ENCODE assay signal across 21 cellular contexts in genomic region chr6:708237-708598, GRCh38. TPM values are rescaled to one million over a fixed set of nuclear protein-coding genes. Genes with fewer than 3 reads are reported as not detected.
DNase-seq lines count a peak whose midpoint lies in the region; ATAC-seq and TF ChIP-seq lines count a peak whose summit lies in the region.
"Had no signal": no experiment of that assay in that cellular context is flagged by ENCODE, and none has a peak within 500 bp of the region (broad histone marks: within the 10 kb centered on the region; RNA-seq: fewer than 3 reads in every experiment).

No MANE protein-coding gene starts in this region.

- DNase-seq in HEK293T (ENCODE audit: extremely low spot score) (no peak), Peyer's patch (no peak), fibroblast of lung (ENCODE audit: low read depth in 2 of 2) (no peak), transverse colon (no peak), SHP77 treated with DMSO at 0.1 percent for 48 hours (lab: John Stamatoyannopoulos, UW) (no peak), esophagus squamous epithelium (lab: John Stamatoyannopoulos, UW) (no peak)
- DNase-seq: Calu3; CD8-positive, alpha-beta T cell; GF-D8; IMR-90; Karpas-422; NCI-H1417 treated with DMSO at 0.1 percent for 48 hours; NCI-H187 treated with DMSO at 0.1 percent for 48 hours; NCI-H2171; NCI-H526 had no signal

- H3K4me3 ChIP-seq in Peyer's patch (no peak overlapping the region), fibroblast of lung (replicated peaks in 1 of 4; ENCODE audit: control extremely low read depth in 1 of 4, insufficient read depth in 1 of 4, low read depth in 3 of 4, low read length in 4 of 4) (peak overlapping the region in 3 of 4 experiments; percentile 9 to 31 (median 17)), transverse colon (no peak overlapping the region), esophagus squamous epithelium (no peak overlapping the region)
- H3K4me3 ChIP-seq: A549, BLaER1, SK-N-MC had no signal

- CTCF ChIA-PET in HEK293T (lab: Yijun Ruan, JAX) = no interaction called here

- H3K27me3 ChIP-seq in Peyer's patch (no peaks in the 10 kb centered on the region), fibroblast of lung (ENCODE audit: control insufficient read depth, insufficient read depth, low read length) (no peaks in the 10 kb centered on the region), transverse colon (peaks cover 40% of the 10 kb centered on the region), esophagus squamous epithelium (peaks cover 0 to 46% (median 0%) of the 10 kb centered on the region in 4 donors)
- H3K27me3 ChIP-seq: BLaER1 had no signal

- no peaks in the 10 kb centered on the region for H3K36me3 ChIP-seq in Peyer's patch
- no peaks in the 10 kb centered on the region for H3K36me3 ChIP-seq in fibroblast of lung (ENCODE audit: control insufficient read depth, insufficient read depth, low read length)
- no peaks in the 10 kb centered on the region for H3K36me3 ChIP-seq in transverse colon
- no peaks in the 10 kb centered on the region for H3K36me3 ChIP-seq in esophagus squamous epithelium
- H3K36me3 ChIP-seq: BLaER1 had no signal

- peak overlapping the region; percentile 35 for H2AFZ ChIP-seq in fibroblast of lung (ENCODE audit: low read length)

- WGBS in transverse colon (ENCODE audit: low coverage in 1 of 2), 2 donors = 40 to 54% methylated on average over 5 to 6 of the region's 6 CpGs
- WGBS in esophagus squamous epithelium, 2 donors = 76 to 88% methylated on average over 6 of the region's 6 CpGs

- H3K27ac ChIP-seq in Peyer's patch = peak overlapping the region in 3 of 4 donors; percentile 3 to 97 (median 42)
- H3K27ac ChIP-seq in fibroblast of lung (ENCODE audit: insufficient read depth, low read length) = peak overlapping the region; percentile 57
- H3K27ac ChIP-seq in transverse colon = peak overlapping the region; percentile 47 to 92 (median 70)
- no peak overlapping the region for H3K27ac ChIP-seq in esophagus squamous epithelium
- H3K27ac ChIP-seq: A549, BLaER1, HL-60, SK-N-MC had no signal

- in situ Hi-C loops in transverse colon (cut with MboI; ENCODE audit: low pct_ligation_motif_present in 1 of 4, low pct_unique_long_range_greater_than_20kb in 1 of 4, low sequenced_read_pairs in 3 of 4) = loop anchor here in 1 of 4 donors (25.0 kb wide), 1 partner anchor 679 kb away; the partner anchor contains the start of gene FOXF2

- TF ChIP-seq CTCF in Peyer's patch (IDR thresholded peaks at IDR 0.05) = no peak
- no peak for TF ChIP-seq CTCF in fibroblast of lung (conservative IDR thresholded peaks at IDR 0.05 in 1 of 2, IDR thresholded peaks at IDR 0.05 in 1 of 2; ENCODE audit: low read depth in 1 of 2, low read length in 2 of 2)
- no peak for TF ChIP-seq CTCF in transverse colon (IDR thresholded peaks at IDR 0.05)
- TF ChIP-seq CTCF in esophagus squamous epithelium (IDR thresholded peaks at IDR 0.05) = no peak

- no peak overlapping the region for H3K9ac ChIP-seq in fibroblast of lung (ENCODE audit: insufficient read depth, low read length)
- H3K9ac ChIP-seq: BLaER1 had no signal

- no peaks in the 10 kb centered on the region for H4K20me1 ChIP-seq in fibroblast of lung (ENCODE audit: control insufficient read depth, extremely low read depth, insufficient read depth, low read length)
- H4K20me1 ChIP-seq: BLaER1 had no signal

- H3K4me2 ChIP-seq in fibroblast of lung (ENCODE audit: extremely low read depth, insufficient read depth, low read length) = peak overlapping the region; percentile 98
- H3K4me2 ChIP-seq: A549, BLaER1 had no signal

- no peak for TF ChIP-seq EP300 in transverse colon (IDR thresholded peaks at IDR 0.05; ENCODE audit: low read depth)

- TF ChIP-seq POLR2A in Peyer's patch (IDR thresholded peaks at IDR 0.05) = no peak
- no peak for TF ChIP-seq POLR2A in transverse colon (IDR thresholded peaks at IDR 0.05)
- TF ChIP-seq POLR2A in esophagus squamous epithelium (IDR thresholded peaks at IDR 0.05) = no peak

- no peaks in the 10 kb centered on the region for H3K9me3 ChIP-seq in Peyer's patch
- no peaks in the 10 kb centered on the region for H3K9me3 ChIP-seq in fibroblast of lung (ENCODE audit: control insufficient read depth, insufficient read depth, low read depth, low read length)
- H3K9me3 ChIP-seq in transverse colon = no peaks in the 10 kb centered on the region
- no peaks in the 10 kb centered on the region for H3K9me3 ChIP-seq in esophagus squamous epithelium
- H3K9me3 ChIP-seq: A549, BLaER1 had no signal

- intact Hi-C loops in transverse colon (cut with DNase I; ENCODE audit: low total_unique reads) (no loop called here), esophagus squamous epithelium (cut with DNase I) (no loop called here)

- POLR2A ChIA-PET in HEK293T (lab: Yijun Ruan, JAX) = no interaction called here

- H3K79me2 ChIP-seq in fibroblast of lung (ENCODE audit: control insufficient read depth, insufficient read depth, low read length) = no peaks in the 10 kb centered on the region

- ATAC-seq in HG03280 (IDR thresholded peaks at IDR 0.05; ENCODE audit: unreplicated experiment) = no peak
- ATAC-seq: A549; CD8-positive, alpha-beta T cell; Right ventricle myocardium inferior had no signal

- no peaks in the 10 kb centered on the region for H3K4me1 ChIP-seq in Peyer's patch
- peaks cover 24% of the 10 kb centered on the region for H3K4me1 ChIP-seq in fibroblast of lung (ENCODE audit: control insufficient read depth, extremely low read depth, insufficient read depth, low read length)
- peaks cover 0 to 16% (median 2%) of the 10 kb centered on the region in 4 donors for H3K4me1 ChIP-seq in transverse colon
- peaks cover 0 to 21% (median 7%) of the 10 kb centered on the region in 3 donors for H3K4me1 ChIP-seq in esophagus squamous epithelium

TF ChIP-seq in HEK293T, 16 proteins besides CTCF, POLR2A, EP300 and RAD21:
- TF ChIP-seq FOXM1 (IDR thresholded peaks at IDR 0.05; ENCODE audit: borderline replicate concordance) (no peak), L3MBTL2 (conservative IDR thresholded peaks at IDR 0.05) (0 out of 2 replicates have a peak, but pooled peaks have one; percentile 13)

RNA-seq across cellular contexts. Expression of gene EXOC2, which starts 15.3 kb away (rescaled TPM):
- total RNA-seq in Peyer's patch (10 to 100 TPM; 10.3 to 23.9 (median 19.1) TPM), fibroblast of lung (41.6 and 42.3 TPM in 2 replicates), transverse colon (10 to 100 TPM in 3 of 4 donors, 1 to 10 TPM in 1; 7.6 to 22.5 (median 20.2) TPM), esophagus squamous epithelium (10 to 100 TPM; 17.8 to 24.8 (median 21.4) TPM)
- 19.7 and 22.4 TPM in 2 replicates for polyA plus RNA-seq in fibroblast of lung
- 14.4 and 19.0 TPM in 2 replicates for polyA plus RNA-seq in fibroblast of lung (2012)
- polyA minus RNA-seq in fibroblast of lung (ENCODE audit: low replicate concordance) = 17.1 and 20.3 TPM in 2 replicates

RNA-seq across cellular contexts. Expression of gene HUS1B, which starts 51.3 kb away (rescaled TPM):
- total RNA-seq in Peyer's patch = 10 to 100 TPM in 1 of 4 donors, 1 to 10 TPM in 3; 3.1 to 10.7 (median 4.8) TPM
- total RNA-seq in fibroblast of lung = 0.77 and 1.2 TPM in 2 replicates
- polyA plus RNA-seq in fibroblast of lung = 0.08 and 0.11 TPM in 2 replicates
- polyA plus RNA-seq in fibroblast of lung (2012) = 0.22 and 0.44 TPM in 2 replicates
- polyA minus RNA-seq in fibroblast of lung (ENCODE audit: low replicate concordance) = not detected in 2 replicates
- 1 to 10 TPM in 2 of 4 donors, under 1 TPM in 1, not detected in 1; 0.80 to 7.5 (median 3.7) TPM for total RNA-seq in transverse colon
- 1 to 10 TPM in 2 of 4 donors, under 1 TPM in 1, not detected in 1; 0.30 to 3.4 (median 2.7) TPM for total RNA-seq in esophagus squamous epithelium
- total RNA-seq: Right ventricle myocardium inferior had no signal

Comparison
In these comparisons a context has a peak if more than half of its experiments do, and no peak if none do; other contexts are left out.
1. H3K27ac ChIP-seq: peak in Peyer's patch (3 of 4), fibroblast of lung (single experiment) and transverse colon (4 of 4); none in esophagus squamous epithelium (0 of 4).
2. H3K4me3 ChIP-seq: peak in fibroblast of lung (3 of 4); none in Peyer's patch (0 of 4), transverse colon (0 of 4) and esophagus squamous epithelium (0 of 4).